In genomic region chr7:117399820-117400422, GRCh38 we compare ENCODE assay signal across 9 cellular contexts. TPM values are rescaled to one million over a fixed set of nuclear protein-coding genes. Genes with fewer than 3 reads are reported as not detected.
A peak's percentile ranks its signal among the peaks of the same experiment; 100 is the strongest.
DNase-seq lines count a peak whose midpoint lies in the region; ATAC-seq, FAIRE-seq and TF ChIP-seq lines count a peak whose summit lies in the region.
"Had no signal": no experiment of that assay in that cellular context is flagged by ENCODE, and none has a peak within 500 bp of the region (broad histone marks: within the 10 kb centered on the region; RNA-seq: fewer than 3 reads in every experiment).

No MANE protein-coding gene starts in this region.

- H3K4me1 ChIP-seq in right atrium auricular region: no peaks in the 10 kb centered on the region
- H3K4me1 ChIP-seq in PC-3 (ENCODE audit: insufficient read depth, low read length): no peaks in the 10 kb centered on the region

- intact Hi-C loops in cardiac septum (cut with DNase I) (no loop called here), PC-3 (cut with micrococcal nuclease) (loop anchor here (1.0 kb wide), 2 partner anchors 274 to 316 kb away; no protein-coding TSS in a partner anchor)

- H3F3A ChIP-seq in PC-3 (ENCODE audit: low read length, unreplicated experiment): no peaks in the 10 kb centered on the region

- TF ChIP-seq CTCF in right atrium auricular region (IDR thresholded peaks at IDR 0.05): peak; percentile 14 to 58
- peak; percentile 71 for TF ChIP-seq CTCF in PC-3 (conservative IDR thresholded peaks at IDR 0.05; ENCODE audit: low read depth, low read length)
- TF ChIP-seq CTCF in fibroblast of pulmonary artery (IDR thresholded peaks at IDR 0.05; ENCODE audit: low read length, missing control alignments): peak; percentile 50

- POLR2A ChIA-PET in PC-3 (lab: Charles Lee; ENCODE audit: unreplicated experiment): no interaction called here

- H3K79me2 ChIP-seq in PC-3 (ENCODE audit: low read length): no peaks in the 10 kb centered on the region

- DNase-seq in right atrium auricular region (ENCODE audit: low spot score) (no peak), cardiac septum (ENCODE audit: low spot score) (no peak), PC-3 (peak; percentile 32), fibroblast of pulmonary artery (ENCODE audit: low read depth) (peak; percentile 19), urothelium cell line (ENCODE audit: low spot score) (peak; percentile 8)
- DNase-seq: aorta had no signal

- no peaks in the 10 kb centered on the region for H3K9me3 ChIP-seq in right atrium auricular region
- no peaks in the 10 kb centered on the region for H3K9me3 ChIP-seq in PC-3 (ENCODE audit: low read length)

- CTCF ChIA-PET in PC-3 (lab: Charles Lee): no interaction called here

- ATAC-seq in PC-3: no peak
- no peak for ATAC-seq in HG02938 (IDR thresholded peaks at IDR 0.05; ENCODE audit: unreplicated experiment)
- ATAC-seq in GM18907 (IDR thresholded peaks at IDR 0.05; ENCODE audit: unreplicated experiment): no peak
- no peak for ATAC-seq in GM21786 (IDR thresholded peaks at IDR 0.05; ENCODE audit: unreplicated experiment)

- no peak overlapping the region for H2AFZ ChIP-seq in PC-3 (ENCODE audit: low read length)

- BruUV-seq in PC-3 (replicated peaks; lab: Mats Ljungman, UMichigan): no TSS peak

- H3K4me2 ChIP-seq in PC-3 (ENCODE audit: low read length): no peak overlapping the region

- H4K20me1 ChIP-seq in PC-3 (ENCODE audit: low read length): no peaks in the 10 kb centered on the region

- H3K27me3 ChIP-seq in right atrium auricular region (no peaks in the 10 kb centered on the region), PC-3 (ENCODE audit: low read length) (peaks cover 19% of the 10 kb centered on the region)

- no peak overlapping the region for H3K4me3 ChIP-seq in right atrium auricular region
- no peak overlapping the region for H3K4me3 ChIP-seq in PC-3 (ENCODE audit: low read length)
- no peak overlapping the region for H3K4me3 ChIP-seq in fibroblast of pulmonary artery (replicated peaks; ENCODE audit: low read depth, low read length)

- no peak overlapping the region for H3K9ac ChIP-seq in PC-3 (ENCODE audit: low read length)

- no peaks in the 10 kb centered on the region for H3K9me2 ChIP-seq in PC-3 (replicated peaks; ENCODE audit: low read length)

- H3K36me3 ChIP-seq in right atrium auricular region (no peaks in the 10 kb centered on the region), PC-3 (ENCODE audit: low read depth, low read length) (no peaks in the 10 kb centered on the region)

- no peak for FAIRE-seq in urothelium cell line (lab: Jason Lieb, UNC)

- H3K27ac ChIP-seq in right atrium auricular region (no peak overlapping the region), PC-3 (ENCODE audit: low read length) (no peak overlapping the region)

RNA-seq across cellular contexts. Expression of gene ASZ1, which starts 27.4 kb away (rescaled TPM):
- total RNA-seq in right atrium auricular region (not detected), cardiac septum (not detected), PC-3 (2014; rRNA removed) (not detected in 2 replicates)
- total RNA-seq: aorta had no signal

Comparison
In these comparisons a context has a peak if more than half of its experiments do, and no peak if none do; other contexts are left out.
1. DNase-seq: peak in PC-3 (single experiment), fibroblast of pulmonary artery (single experiment) and urothelium cell line (single experiment); none in right atrium auricular region (single experiment) and cardiac septum (single experiment).
2. Peak in every context shown above with its lines, with median percentiles within 50 percentile points of each other: CTCF ChIP-seq.